In the genomic region with DNA sequence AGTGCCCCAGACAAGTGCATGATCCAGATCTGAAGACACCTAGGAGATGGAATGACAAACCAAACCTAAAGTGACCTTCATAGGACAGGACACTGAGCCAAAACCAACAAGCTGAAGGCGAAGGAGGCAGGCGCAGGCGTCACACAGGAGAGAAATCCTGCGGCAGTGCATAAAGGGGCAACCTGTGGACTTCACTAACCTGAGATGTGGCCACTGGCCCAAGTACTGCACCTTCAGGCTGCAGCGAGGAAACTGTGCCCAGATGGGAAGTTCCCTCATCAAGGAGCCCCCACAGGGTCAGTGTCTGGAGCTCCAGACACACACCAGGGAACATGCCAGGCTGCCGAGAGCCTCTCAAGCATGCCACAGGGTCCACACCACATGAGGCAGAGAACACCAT, we compare ENCODE assay signal across 21 cellular contexts. TPM values are rescaled to one million over a fixed set of nuclear protein-coding genes. Genes with fewer than 3 reads are reported as not detected.
DNase-seq lines count a peak whose midpoint lies in the region; ATAC-seq, FAIRE-seq and TF ChIP-seq lines count a peak whose summit lies in the region.
"Had no signal": no experiment of that assay in that cellular context is flagged by ENCODE, and none has a peak within 500 bp of the region (broad histone marks: within the 10 kb centered on the region; RNA-seq: fewer than 3 reads in every experiment).

No MANE protein-coding gene starts in this region.

- peak overlapping the region; percentile 5 for H3K27ac ChIP-seq in angular gyrus (ENCODE audit: low read depth, low read length)
- H3K27ac ChIP-seq: colonic mucosa, PC-9, tibial artery had no signal

- H3K36me3 Mint-ChIP-seq in T-helper 2 cell treated with Interferon-gamma antibody and Interleukin-4, amounts not matched to agents 5 μg/mL and 100 μg/mL, for 36 hours (ENCODE audit: low read depth), result peaks cover 21% of the 10 kb centered on the region
- H3K36me3 Mint-ChIP-seq in natural killer cell treated with Interleukin-12 subunit alpha and Interleukin-12 subunit beta and Interleukin-15 and Interleukin-18, amount 100 ng/mL, for 72 hours, result no peaks in the 10 kb centered on the region
- H3K36me3 Mint-ChIP-seq in progenitor cell of endocrine pancreas (ENCODE audit: insufficient read depth), result peaks cover 2% of the 10 kb centered on the region

- TF ChIP-seq CTCF in progenitor cell of endocrine pancreas (IDR thresholded peaks at IDR 0.05; ENCODE audit: unreplicated experiment), result no peak

- no peaks in the 10 kb centered on the region for H3K27me3 Mint-ChIP-seq in T-helper 2 cell treated with Interferon-gamma antibody and Interleukin-4, amounts not matched to agents 5 μg/mL and 100 μg/mL, for 36 hours (ENCODE audit: low read depth)
- no peaks in the 10 kb centered on the region for H3K27me3 Mint-ChIP-seq in natural killer cell treated with Interleukin-12 subunit alpha and Interleukin-12 subunit beta and Interleukin-15 and Interleukin-18, amount 100 ng/mL, for 72 hours
- H3K27me3 Mint-ChIP-seq in progenitor cell of endocrine pancreas, result no peaks in the 10 kb centered on the region

- no peaks in the 10 kb centered on the region for H3K9me3 Mint-ChIP-seq in T-helper 2 cell treated with Interferon-gamma antibody and Interleukin-4, amounts not matched to agents 5 μg/mL and 100 μg/mL, for 36 hours
- no peaks in the 10 kb centered on the region for H3K9me3 Mint-ChIP-seq in natural killer cell treated with Interleukin-12 subunit alpha and Interleukin-12 subunit beta and Interleukin-15 and Interleukin-18, amount 100 ng/mL, for 72 hours
- no peaks in the 10 kb centered on the region for H3K9me3 Mint-ChIP-seq in progenitor cell of endocrine pancreas (ENCODE audit: low read depth)

- H3K27ac Mint-ChIP-seq in T-helper 2 cell treated with Interferon-gamma antibody and Interleukin-4, amounts not matched to agents 5 μg/mL and 100 μg/mL, for 36 hours, result peak overlapping the region; percentile 8
- H3K27ac Mint-ChIP-seq in natural killer cell treated with Interleukin-12 subunit alpha and Interleukin-12 subunit beta and Interleukin-15 and Interleukin-18, amount 100 ng/mL, for 72 hours, result peak overlapping the region; percentile 50 to 63
- H3K27ac Mint-ChIP-seq in progenitor cell of endocrine pancreas, result no peak overlapping the region

- no peak for DNase-seq in T-helper 2 cell treated with Interferon-gamma antibody and Interleukin-4, amounts not matched to agents 5 μg/mL and 100 μg/mL, for 36 hours (ENCODE audit: low spot score)
- DNase-seq in T-helper 2 cell (no peak), GM12891 (ENCODE audit: insufficient read length, low spot score) (no peak), progenitor cell of endocrine pancreas (ENCODE audit: low spot score, unreplicated experiment) (no peak), DMS114 treated with DMSO at 0.1 percent for 48 hours (lab: John Stamatoyannopoulos, UW; ENCODE audit: unreplicated experiment) (no peak)
- no peak for DNase-seq in natural killer cell treated with Interleukin-12 subunit alpha and Interleukin-12 subunit beta and Interleukin-15 and Interleukin-18, amount 100 ng/mL, for 72 hours (ENCODE audit: low spot score)
- DNase-seq: amygdala; colonic mucosa; EL; glutamatergic neuron; NCI-H2029; NCI-H526; occipital lobe; PC-9; SK-N-SH; stimulated activated CD4-positive, alpha-beta T cell treated with anti-CD3 and anti-CD28 coated beads, Interleukin-4, amount 100 ng/mL, for 4 hours; tibial artery had no signal

- H3K4me1 Mint-ChIP-seq in T-helper 2 cell treated with Interferon-gamma antibody and Interleukin-4, amounts not matched to agents 5 μg/mL and 100 μg/mL, for 36 hours (ENCODE audit: low read depth), result peaks cover 39% of the 10 kb centered on the region
- peaks cover 48 to 52% of the 10 kb centered on the region in 2 donors for H3K4me1 Mint-ChIP-seq in natural killer cell treated with Interleukin-12 subunit alpha and Interleukin-12 subunit beta and Interleukin-15 and Interleukin-18, amount 100 ng/mL, for 72 hours (ENCODE audit: low read depth in 2 of 2)
- H3K4me1 Mint-ChIP-seq in progenitor cell of endocrine pancreas (ENCODE audit: low read depth), result peaks cover 8% of the 10 kb centered on the region

- ATAC-seq in natural killer cell treated with Interleukin-12 subunit alpha and Interleukin-12 subunit beta and Interleukin-15 and Interleukin-18, amount 100 ng/mL, for 72 hours, result no peak
- ATAC-seq in HG03442 (IDR thresholded peaks at IDR 0.05; ENCODE audit: unreplicated experiment), result no peak

- FAIRE-seq in GM12891 (lab: Jason Lieb, UNC), result no peak
- FAIRE-seq: A204.1, islet of Langerhans had no signal

- TF ChIP-seq POLR2A in GM12891 (IDR thresholded peaks at IDR 0.05; ENCODE audit: low read depth, low read length), result no peak

- H3K4me3 Mint-ChIP-seq in T-helper 2 cell treated with Interferon-gamma antibody and Interleukin-4, amounts not matched to agents 5 μg/mL and 100 μg/mL, for 36 hours, result no peak overlapping the region
- peak overlapping the region; percentile 30 for H3K4me3 Mint-ChIP-seq in natural killer cell treated with Interleukin-12 subunit alpha and Interleukin-12 subunit beta and Interleukin-15 and Interleukin-18, amount 100 ng/mL, for 72 hours
- H3K4me3 Mint-ChIP-seq in progenitor cell of endocrine pancreas (ENCODE audit: low read depth), result no peak overlapping the region

TF ChIP-seq in GM12891, 5 proteins besides CTCF, POLR2A, EP300 and RAD21:
- TF ChIP-seq TAF1 (IDR thresholded peaks at IDR 0.05; ENCODE audit: low read depth, low read length) (no peak), SPI1 (IDR thresholded peaks at IDR 0.05; ENCODE audit: low read depth, low read length) (no peak), POLR2AphosphoS5 (IDR thresholded peaks at IDR 0.05; ENCODE audit: low read depth, low read length) (0 out of 2 replicates have a peak, but pooled peaks have one; percentile 18), PAX5 (IDR thresholded peaks at IDR 0.05; ENCODE audit: insufficient read depth, low read length, severe bottlenecking) (no peak), POU2F2 (IDR thresholded peaks at IDR 0.05; ENCODE audit: low read depth, low read length) (no peak)
TF ChIP-seq in GM12891: peak in this region for 1.

RNA-seq across cellular contexts. Expression of gene IPPK, which starts 3.7 kb away (rescaled TPM):
- polyA plus RNA-seq in GM12891 (2012; ENCODE audit: low read depth, missing spikeins), result 5.0 TPM
- 10 to 100 TPM; 11.8 to 21.9 TPM for total RNA-seq in natural killer cell treated with Interleukin-12 subunit alpha and Interleukin-12 subunit beta and Interleukin-15 and Interleukin-18, amount 100 ng/mL, for 72 hours
- 10.2 and 10.8 TPM in 2 replicates for total RNA-seq in progenitor cell of endocrine pancreas
